In genomic region chr21:29958035-29958434, GRCh38 we compare ENCODE assay signal across 13 cellular contexts. TPM values are rescaled to one million over a fixed set of nuclear protein-coding genes. Genes with fewer than 3 reads are reported as not detected.
"Had no signal": no experiment of that assay in that cellular context is flagged by ENCODE, and none has a peak within 500 bp of the region (broad histone marks: within the 10 kb centered on the region; RNA-seq: fewer than 3 reads in every experiment).

No MANE protein-coding gene starts in this region.

RNA-seq across cellular contexts. Expression of gene GRIK1, which starts 18.2 kb away (rescaled TPM):
- total RNA-seq: activated B cell treated with CpG ODN at 0.5 μM for 24 hours; activated CD4-positive, alpha-beta memory T cell treated with anti-CD3 and anti-CD28 coated beads for 36 hours; activated CD4-positive, alpha-beta memory T cell treated with anti-CD3 and anti-CD28 coated beads, Interleukin-2, amount 10 ng/mL, durations not matched to agents 7 days and 5 days; activated CD4-positive, alpha-beta T cell treated with anti-CD3 and anti-CD28 coated beads for 36 hours; activated CD4-positive, alpha-beta T cell treated with anti-CD3 and anti-CD28 coated beads, Interleukin-2, amount 10 ng/mL, durations not matched to agents 24 days and 14 days; activated CD4-positive, alpha-beta T cell treated with anti-CD3 and anti-CD28 coated beads, Interleukin-2, amount 10 ng/mL, durations not matched to agents 7 days and 5 days; activated CD8-positive, alpha-beta memory T cell treated with anti-CD3 and anti-CD28 coated beads for 36 hours; activated CD8-positive, alpha-beta memory T cell treated with anti-CD3 and anti-CD28 coated beads, Interleukin-2, amount 10 ng/mL, durations not matched to agents 7 days and 5 days; activated CD8-positive, alpha-beta T cell treated with anti-CD3 and anti-CD28 coated beads for 36 hours; activated CD8-positive, alpha-beta T cell treated with anti-CD3 and anti-CD28 coated beads, Interleukin-2, amount 10 ng/mL, durations not matched to agents 7 days and 5 days; T-helper 1 cell treated with Interleukin-12 subunit alpha and Interleukin-12 subunit beta and Interleukin-4 antibody, amounts not matched to agents 30 ng/mL and 1 ng/mL, for 36 hours; T-helper 17 cell; T-helper 2 cell treated with Interferon-gamma antibody and Interleukin-4, amounts not matched to agents 100 ng/mL and 5 ng/mL, for 36 hours had no signal
